Comparison of ENCODE assay signal across 29 cellular contexts in the genomic region with DNA sequence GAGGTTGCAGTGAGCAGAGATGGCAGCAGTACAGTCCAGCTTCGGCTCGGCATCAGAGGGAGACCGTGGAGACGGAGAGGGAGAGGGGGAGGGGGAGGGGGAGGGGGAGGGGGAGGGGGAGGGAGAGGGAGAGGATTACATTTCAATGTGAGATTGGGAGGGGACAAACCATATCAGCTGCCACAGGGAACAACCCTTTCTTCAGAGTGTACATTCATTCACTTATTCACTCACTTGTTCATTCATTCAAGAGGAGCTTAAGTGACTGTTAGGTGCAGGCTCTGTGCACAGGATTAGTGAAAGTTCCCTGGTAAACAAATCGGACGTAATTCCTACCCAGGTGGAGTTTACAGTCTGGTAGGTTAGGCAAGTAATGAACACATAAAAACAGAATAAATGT.
"Had no signal": no experiment of that assay in that cellular context is flagged by ENCODE, and none has a peak within 500 bp of the region (broad histone marks: within the 10 kb centered on the region; RNA-seq: fewer than 3 reads in every experiment).

No MANE protein-coding gene starts in this region.

- H3K4me1 ChIP-seq: neural progenitor cell, parathyroid adenoma, psoas muscle, vagina had no signal

- H3K9me3 Mint-ChIP-seq: naive thymus-derived CD8-positive, alpha-beta T cell; neural progenitor cell; stimulated activated memory B cell treated with anti-CD40 and anti-IgM and Interleukin-4, amounts not matched to agents 10 μg/mL and 1 μg/mL and 100 μg/mL, for 72 hours; stimulated activated naive CD8-positive, alpha-beta T cell treated with anti-CD3 and anti-CD28 coated beads, Interleukin-15, amount 100 ng/mL, for 72 hours had no signal

- H2AFZ ChIP-seq: neural progenitor cell, parathyroid adenoma had no signal

- H3K4me3 ChIP-seq: neural progenitor cell, ovary, psoas muscle, smooth muscle cell, spleen, testis, tibial nerve, upper lobe of left lung, vagina had no signal

- DNase-seq: naive thymus-derived CD8-positive, alpha-beta T cell; occipital lobe; ovary; posterior cingulate gyrus; psoas muscle; right cardiac atrium; spleen; stimulated activated CD4-positive, alpha-beta T cell treated with anti-CD3 and anti-CD28 coated beads, Interleukin-12 subunit alpha, Interleukin-12 subunit beta, amount 100 ng/mL, for 4 hours; stimulated activated CD4-positive, alpha-beta T cell treated with anti-CD3 and anti-CD28 coated beads, Interleukin-1b, Interleukin-23, amount 100 ng/mL, for 48 hours; stimulated activated CD4-positive, alpha-beta T cell treated with anti-CD3 and anti-CD28 coated beads, Interleukin-4, amount 100 ng/mL, for 1 hour; stimulated activated CD4-positive, alpha-beta T cell treated with anti-CD3 and anti-CD28 coated beads, Interleukin-4, amount 100 ng/mL, for 4 hours; stimulated activated CD8-positive, alpha-beta memory T cell treated with anti-CD3 and anti-CD28 coated beads, Interleukin-4, amount 100 ng/mL, for 48 hours; stimulated activated naive CD4-positive, alpha-beta T cell; stimulated activated naive CD8-positive, alpha-beta T cell treated with anti-CD3 and anti-CD28 coated beads, Interleukin-15, amount 100 ng/mL, for 72 hours; stimulated activated naive CD8-positive, alpha-beta T cell treated with anti-CD3 and anti-CD28 coated beads, Interleukin-15, Interleukin-2, amounts not matched to agents 100 U/mL and 50 U/mL, for 24 hours; substantia nigra; testis; trophoblast cell; upper lobe of left lung had no signal

- H3K36me3 Mint-ChIP-seq: naive thymus-derived CD8-positive, alpha-beta T cell; neural progenitor cell; stimulated activated memory B cell treated with anti-CD40 and anti-IgM and Interleukin-4, amounts not matched to agents 10 μg/mL and 1 μg/mL and 100 μg/mL, for 72 hours had no signal

- H3K27me3 ChIP-seq: neural progenitor cell, ovary, suprapubic skin, testis, tibial nerve, upper lobe of left lung, vagina had no signal

- H3K4me3 Mint-ChIP-seq: naive thymus-derived CD8-positive, alpha-beta T cell; nephron; neural progenitor cell; stimulated activated memory B cell treated with anti-CD40 and anti-IgM and Interleukin-4, amounts not matched to agents 10 μg/mL and 1 μg/mL and 100 μg/mL, for 72 hours; stimulated activated naive CD8-positive, alpha-beta T cell treated with anti-CD3 and anti-CD28 coated beads, Interleukin-15, amount 100 ng/mL, for 72 hours had no signal

- ATAC-seq: naive thymus-derived CD8-positive, alpha-beta T cell; psoas muscle; right cardiac atrium; sciatic nerve; stimulated activated memory B cell treated with anti-CD40 and anti-IgM and Interleukin-4, amounts not matched to agents 10 μg/mL and 1 μg/mL and 100 μg/mL, for 72 hours; stimulated activated naive CD8-positive, alpha-beta T cell treated with anti-CD3 and anti-CD28 coated beads, Interleukin-15, amount 100 ng/mL, for 72 hours; stimulated activated naive CD8-positive, alpha-beta T cell treated with anti-CD3 and anti-CD28 coated beads, Interleukin-15, Interleukin-2, amounts not matched to agents 100 U/mL and 50 U/mL, for 24 hours had no signal

- H3K36me3 ChIP-seq: neural progenitor cell, ovary, spleen, suprapubic skin, tibial nerve, upper lobe of left lung, vagina had no signal

- H3K4me1 Mint-ChIP-seq: stimulated activated naive CD8-positive, alpha-beta T cell treated with anti-CD3 and anti-CD28 coated beads, Interleukin-15, amount 100 ng/mL, for 72 hours had no signal

- H3K27ac ChIP-seq: neural progenitor cell, ovary, parathyroid adenoma, psoas muscle, spleen, testis, tibial nerve, upper lobe of left lung, vagina had no signal

- H3K79me2 ChIP-seq: parathyroid adenoma had no signal

- H3K9me3 ChIP-seq: ovary, psoas muscle, spleen, suprapubic skin, testis, tibial nerve, upper lobe of left lung, vagina had no signal

- H3K9ac ChIP-seq: neural progenitor cell, parathyroid adenoma had no signal

- H3K4me2 ChIP-seq: neural progenitor cell, smooth muscle cell had no signal

- H3K27ac Mint-ChIP-seq: naive thymus-derived CD8-positive, alpha-beta T cell; nephron; neural progenitor cell; progenitor cell of endocrine pancreas; stimulated activated memory B cell treated with anti-CD40 and anti-IgM and Interleukin-4, amounts not matched to agents 10 μg/mL and 1 μg/mL and 100 μg/mL, for 72 hours; stimulated activated naive CD8-positive, alpha-beta T cell treated with anti-CD3 and anti-CD28 coated beads, Interleukin-15, amount 100 ng/mL, for 72 hours had no signal
